In the genomic region with DNA sequence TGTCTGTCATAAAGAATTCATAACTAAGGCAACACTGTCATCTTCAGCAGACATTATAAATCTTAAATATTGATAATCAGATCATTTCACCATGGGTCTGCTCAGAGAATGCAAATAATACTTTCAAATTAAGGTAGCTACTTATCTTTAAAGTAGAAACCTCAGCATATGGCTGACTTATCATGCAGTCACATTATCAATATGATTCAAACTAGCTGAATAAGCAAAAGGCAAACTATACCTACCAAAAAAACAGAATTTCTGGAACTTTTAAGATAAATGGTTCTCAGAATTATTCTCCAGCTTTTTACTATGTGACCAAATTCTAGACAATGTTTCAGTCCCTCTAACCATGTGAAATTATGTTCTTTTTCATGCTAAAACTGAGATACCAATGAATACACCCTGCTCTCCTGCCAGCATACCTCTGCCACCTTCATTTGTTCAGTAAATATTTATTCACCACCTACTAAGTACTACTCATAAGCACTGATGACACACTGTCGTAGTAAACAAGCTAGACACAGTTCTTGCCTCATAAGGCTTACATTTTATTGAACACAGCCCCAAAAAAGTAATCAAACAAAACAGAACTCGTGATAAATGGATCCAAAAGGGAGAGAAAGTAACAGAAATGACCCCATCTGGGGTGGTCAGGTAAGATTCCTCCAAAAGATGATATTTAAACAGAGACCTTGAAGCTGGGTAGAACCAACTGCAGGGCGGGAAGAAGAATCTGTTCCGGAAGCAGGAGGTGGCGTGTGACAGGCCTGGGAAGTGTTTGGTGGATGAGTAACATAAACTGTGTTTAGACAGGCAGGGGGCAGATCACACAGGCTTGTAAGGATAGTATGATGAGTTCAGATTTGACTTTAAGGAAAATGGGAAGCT, we compare ENCODE assay signal across 1 cellular context.
TF ChIP-seq lines count a peak whose summit lies in the region.

No MANE protein-coding gene starts in this region.

TF ChIP-seq in SK-N-SH, 30 proteins besides CTCF, POLR2A, EP300 and RAD21 (continued from another document):
- TF ChIP-seq, protein P1, sequence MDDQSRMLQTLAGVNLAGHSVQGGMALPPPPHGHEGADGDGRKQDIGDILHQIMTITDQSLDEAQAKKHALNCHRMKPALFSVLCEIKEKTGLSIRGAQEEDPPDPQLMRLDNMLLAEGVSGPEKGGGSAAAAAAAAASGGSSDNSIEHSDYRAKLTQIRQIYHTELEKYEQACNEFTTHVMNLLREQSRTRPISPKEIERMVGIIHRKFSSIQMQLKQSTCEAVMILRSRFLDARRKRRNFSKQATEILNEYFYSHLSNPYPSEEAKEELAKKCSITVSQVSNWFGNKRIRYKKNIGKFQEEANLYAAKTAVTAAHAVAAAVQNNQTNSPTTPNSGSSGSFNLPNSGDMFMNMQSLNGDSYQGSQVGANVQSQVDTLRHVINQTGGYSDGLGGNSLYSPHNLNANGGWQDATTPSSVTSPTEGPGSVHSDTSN (IDR thresholded peaks at IDR 0.05), result peak; percentile 62
- no peak for TF ChIP-seq RFX5 (IDR thresholded peaks at IDR 0.05; ENCODE audit: low read length)
